In the genomic region with DNA sequence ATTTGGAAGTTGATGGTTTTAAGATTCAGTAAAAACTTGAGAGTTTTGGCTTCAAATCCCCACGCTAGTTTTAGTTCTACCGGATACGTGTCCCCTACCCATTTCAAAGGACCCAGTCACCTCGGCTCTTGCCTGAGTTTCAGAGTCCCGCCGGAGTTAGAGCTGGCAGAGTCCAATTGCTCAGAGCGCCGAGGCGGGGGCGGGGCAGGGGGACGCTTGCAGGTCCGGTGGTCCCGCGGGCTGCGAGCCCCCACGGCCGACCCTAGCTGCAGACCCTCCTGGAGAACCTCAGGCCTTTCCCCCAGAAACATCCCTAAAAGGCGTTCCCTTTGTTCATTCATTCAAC, we compare ENCODE assay signal across 1 cellular context.
TF ChIP-seq lines count a peak whose summit lies in the region.

No MANE protein-coding gene starts in this region.

TF ChIP-seq in HepG2, 621 proteins besides CTCF, POLR2A, EP300 and RAD21 (continued from another document and continues in another):
- TF ChIP-seq ZNF318 (CRISPR knock-in tag; IDR thresholded peaks at IDR 0.05) (no peak), ZNF703 (CRISPR knock-in tag; IDR thresholded peaks at IDR 0.05; ENCODE audit: borderline replicate concordance) (no peak), IKZF4 (CRISPR knock-in tag; IDR thresholded peaks at IDR 0.05; ENCODE audit: borderline replicate concordance, low read depth, not compliant biosample characterization) (no peak), ZBTB44 (CRISPR knock-in tag; IDR thresholded peaks at IDR 0.05) (no peak), CERS6 (CRISPR knock-in tag; IDR thresholded peaks at IDR 0.05) (no peak), JUNB (CRISPR knock-in tag; IDR thresholded peaks at IDR 0.05; ENCODE audit: borderline replicate concordance) (no peak), POLR2AphosphoS2 (IDR thresholded peaks at IDR 0.05; ENCODE audit: low read depth, low read length) (no peak), PAXIP1 (CRISPR knock-in tag; conservative IDR thresholded peaks at IDR 0.05) (no peak), ZNF556 (CRISPR knock-in tag; IDR thresholded peaks at IDR 0.05; ENCODE audit: borderline replicate concordance) (no peak; the same call in 1 of the 2 replicates), ATF2 (CRISPR knock-in tag; IDR thresholded peaks at IDR 0.05) (no peak), ZNF414 (CRISPR knock-in tag; IDR thresholded peaks at IDR 0.05) (no peak), ZNF570 (CRISPR knock-in tag; IDR thresholded peaks at IDR 0.05; ENCODE audit: borderline replicate concordance) (no peak), ZNF205 (CRISPR knock-in tag; IDR thresholded peaks at IDR 0.05) (no peak)
- TF ChIP-seq, protein P1, sequence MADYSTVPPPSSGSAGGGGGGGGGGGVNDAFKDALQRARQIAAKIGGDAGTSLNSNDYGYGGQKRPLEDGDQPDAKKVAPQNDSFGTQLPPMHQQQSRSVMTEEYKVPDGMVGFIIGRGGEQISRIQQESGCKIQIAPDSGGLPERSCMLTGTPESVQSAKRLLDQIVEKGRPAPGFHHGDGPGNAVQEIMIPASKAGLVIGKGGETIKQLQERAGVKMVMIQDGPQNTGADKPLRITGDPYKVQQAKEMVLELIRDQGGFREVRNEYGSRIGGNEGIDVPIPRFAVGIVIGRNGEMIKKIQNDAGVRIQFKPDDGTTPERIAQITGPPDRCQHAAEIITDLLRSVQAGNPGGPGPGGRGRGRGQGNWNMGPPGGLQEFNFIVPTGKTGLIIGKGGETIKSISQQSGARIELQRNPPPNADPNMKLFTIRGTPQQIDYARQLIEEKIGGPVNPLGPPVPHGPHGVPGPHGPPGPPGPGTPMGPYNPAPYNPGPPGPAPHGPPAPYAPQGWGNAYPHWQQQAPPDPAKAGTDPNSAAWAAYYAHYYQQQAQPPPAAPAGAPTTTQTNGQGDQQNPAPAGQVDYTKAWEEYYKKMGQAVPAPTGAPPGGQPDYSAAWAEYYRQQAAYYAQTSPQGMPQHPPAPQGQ (CRISPR knock-in tag; IDR thresholded peaks at IDR 0.05; ENCODE audit: borderline replicate concordance) = no peak
- TF ChIP-seq, protein P2, sequence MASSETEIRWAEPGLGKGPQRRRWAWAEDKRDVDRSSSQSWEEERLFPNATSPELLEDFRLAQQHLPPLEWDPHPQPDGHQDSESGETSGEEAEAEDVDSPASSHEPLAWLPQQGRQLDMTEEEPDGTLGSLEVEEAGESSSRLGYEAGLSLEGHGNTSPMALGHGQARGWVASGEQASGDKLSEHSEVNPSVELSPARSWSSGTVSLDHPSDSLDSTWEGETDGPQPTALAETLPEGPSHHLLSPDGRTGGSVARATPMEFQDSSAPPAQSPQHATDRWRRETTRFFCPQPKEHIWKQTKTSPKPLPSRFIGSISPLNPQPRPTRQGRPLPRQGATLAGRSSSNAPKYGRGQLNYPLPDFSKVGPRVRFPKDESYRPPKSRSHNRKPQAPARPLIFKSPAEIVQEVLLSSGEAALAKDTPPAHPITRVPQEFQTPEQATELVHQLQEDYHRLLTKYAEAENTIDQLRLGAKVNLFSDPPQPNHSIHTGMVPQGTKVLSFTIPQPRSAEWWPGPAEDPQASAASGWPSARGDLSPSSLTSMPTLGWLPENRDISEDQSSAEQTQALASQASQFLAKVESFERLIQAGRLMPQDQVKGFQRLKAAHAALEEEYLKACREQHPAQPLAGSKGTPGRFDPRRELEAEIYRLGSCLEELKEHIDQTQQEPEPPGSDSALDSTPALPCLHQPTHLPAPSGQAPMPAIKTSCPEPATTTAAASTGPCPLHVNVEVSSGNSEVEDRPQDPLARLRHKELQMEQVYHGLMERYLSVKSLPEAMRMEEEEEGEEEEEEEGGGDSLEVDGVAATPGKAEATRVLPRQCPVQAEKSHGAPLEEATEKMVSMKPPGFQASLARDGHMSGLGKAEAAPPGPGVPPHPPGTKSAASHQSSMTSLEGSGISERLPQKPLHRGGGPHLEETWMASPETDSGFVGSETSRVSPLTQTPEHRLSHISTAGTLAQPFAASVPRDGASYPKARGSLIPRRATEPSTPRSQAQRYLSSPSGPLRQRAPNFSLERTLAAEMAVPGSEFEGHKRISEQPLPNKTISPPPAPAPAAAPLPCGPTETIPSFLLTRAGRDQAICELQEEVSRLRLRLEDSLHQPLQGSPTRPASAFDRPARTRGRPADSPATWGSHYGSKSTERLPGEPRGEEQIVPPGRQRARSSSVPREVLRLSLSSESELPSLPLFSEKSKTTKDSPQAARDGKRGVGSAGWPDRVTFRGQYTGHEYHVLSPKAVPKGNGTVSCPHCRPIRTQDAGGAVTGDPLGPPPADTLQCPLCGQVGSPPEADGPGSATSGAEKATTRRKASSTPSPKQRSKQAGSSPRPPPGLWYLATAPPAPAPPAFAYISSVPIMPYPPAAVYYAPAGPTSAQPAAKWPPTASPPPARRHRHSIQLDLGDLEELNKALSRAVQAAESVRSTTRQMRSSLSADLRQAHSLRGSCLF (CRISPR knock-in tag; IDR thresholded peaks at IDR 0.05; ENCODE audit: borderline replicate concordance) = no peak
